Comparison of ENCODE assay signal across 9 cellular contexts in genomic region chr9:120402741-120403542, GRCh38.
A peak's percentile ranks its signal among the peaks of the same experiment; 100 is the strongest.
DNase-seq lines count a peak whose midpoint lies in the region; ATAC-seq and TF ChIP-seq lines count a peak whose summit lies in the region.
"Had no signal": no experiment of that assay in that cellular context is flagged by ENCODE, and none has a peak within 500 bp of the region (broad histone marks: within the 10 kb centered on the region; RNA-seq: fewer than 3 reads in every experiment).

No MANE protein-coding gene starts in this region.

- DNase-seq in activated CD4-positive, alpha-beta T cell treated with anti-CD3 and anti-CD28 coated beads for 36 hours: no peak
- no peak for DNase-seq in activated CD4-positive, alpha-beta T cell treated with anti-CD3 and anti-CD28 coated beads for 48 hours
- DNase-seq in SK-MEL-5 (ENCODE audit: low read depth, low spot score): peak; percentile 52
- DNase-seq in fibroblast of mammary gland (ENCODE audit: low read depth): peak; percentile 99
- DNase-seq in stimulated activated naive CD8-positive, alpha-beta T cell treated with anti-CD3 and anti-CD28 coated beads, Interleukin-15, Interleukin-2, amounts not matched to agents 100 U/mL and 50 U/mL, for 24 hours: no peak
- DNase-seq in DMS153 treated with DMSO at 0.1 percent for 48 hours (lab: John Stamatoyannopoulos, UW; ENCODE audit: unreplicated experiment): no peak
- DNase-seq: NCI-H187 had no signal

- CTCF ChIA-PET in activated CD4-positive, alpha-beta T cell treated with anti-CD3 and anti-CD28 coated beads for 36 hours (lab: Charles Lee): no interaction called here

- in situ Hi-C loops in SK-MEL-5 (cut with HindIII; ENCODE audit: low pct_unique_long_range_greater_than_20kb, low sequenced_read_pairs): no loop called here

- no peaks in the 10 kb centered on the region for H3K9me3 Mint-ChIP-seq in activated CD4-positive, alpha-beta T cell treated with anti-CD3 and anti-CD28 coated beads for 36 hours (ENCODE audit: low read depth)

- peak; percentile 70 for ATAC-seq in activated CD4-positive, alpha-beta T cell treated with anti-CD3 and anti-CD28 coated beads for 36 hours
- peak; percentile 79 for ATAC-seq in stimulated activated naive CD8-positive, alpha-beta T cell treated with anti-CD3 and anti-CD28 coated beads, Interleukin-15, Interleukin-2, amounts not matched to agents 100 U/mL and 50 U/mL, for 24 hours
- ATAC-seq in GM19023 (IDR thresholded peaks at IDR 0.05; ENCODE audit: unreplicated experiment) (no peak), GM18909 (IDR thresholded peaks at IDR 0.05; ENCODE audit: poor library complexity, unreplicated experiment) (no peak)

- no peak overlapping the region for H3K4me3 ChIP-seq in fibroblast of mammary gland (ENCODE audit: control insufficient read depth, low read depth, low read length)

- no peaks in the 10 kb centered on the region for H3K27me3 Mint-ChIP-seq in activated CD4-positive, alpha-beta T cell treated with anti-CD3 and anti-CD28 coated beads for 36 hours

- POLR2A ChIA-PET in activated CD4-positive, alpha-beta T cell treated with anti-CD3 and anti-CD28 coated beads for 36 hours (lab: Charles Lee): no interaction called here

- H3K4me1 Mint-ChIP-seq in activated CD4-positive, alpha-beta T cell treated with anti-CD3 and anti-CD28 coated beads for 36 hours: peaks cover 12% of the 10 kb centered on the region

- TF ChIP-seq CTCF in fibroblast of mammary gland (conservative IDR thresholded peaks at IDR 0.05; ENCODE audit: control insufficient read depth, insufficient read depth, low read depth, low read length): no peak

- H3K36me3 Mint-ChIP-seq in activated CD4-positive, alpha-beta T cell treated with anti-CD3 and anti-CD28 coated beads for 36 hours (ENCODE audit: low read depth): peaks cover 54% of the 10 kb centered on the region

- H3K27ac Mint-ChIP-seq in activated CD4-positive, alpha-beta T cell treated with anti-CD3 and anti-CD28 coated beads for 36 hours: no peak overlapping the region

- H3K4me3 Mint-ChIP-seq in activated CD4-positive, alpha-beta T cell treated with anti-CD3 and anti-CD28 coated beads for 36 hours: no peak overlapping the region

- intact Hi-C loops in activated CD4-positive, alpha-beta T cell treated with anti-CD3 and anti-CD28 coated beads for 36 hours (cut with DNase I, micrococcal nuclease): no loop called here

Comparison
In these comparisons a context has a peak if more than half of its experiments do, and no peak if none do; other contexts are left out.
1. ATAC-seq: peak in activated CD4-positive, alpha-beta T cell treated with anti-CD3 and anti-CD28 coated beads for 36 hours (single experiment) and stimulated activated naive CD8-positive, alpha-beta T cell treated with anti-CD3 and anti-CD28 coated beads, Interleukin-15, Interleukin-2, amounts not matched to agents 100 U/mL and 50 U/mL, for 24 hours (single experiment); none in GM19023 (single experiment) and GM18909 (single experiment).
2. DNase-seq: peak in SK-MEL-5 (single experiment) and fibroblast of mammary gland (single experiment); none in activated CD4-positive, alpha-beta T cell treated with anti-CD3 and anti-CD28 coated beads for 36 hours (single experiment), activated CD4-positive, alpha-beta T cell treated with anti-CD3 and anti-CD28 coated beads for 48 hours (single experiment), stimulated activated naive CD8-positive, alpha-beta T cell treated with anti-CD3 and anti-CD28 coated beads, Interleukin-15, Interleukin-2, amounts not matched to agents 100 U/mL and 50 U/mL, for 24 hours (single experiment) and DMS153 treated with DMSO at 0.1 percent for 48 hours (single experiment).